ENCODE assay signal across 8 cellular contexts in the genomic region with DNA sequence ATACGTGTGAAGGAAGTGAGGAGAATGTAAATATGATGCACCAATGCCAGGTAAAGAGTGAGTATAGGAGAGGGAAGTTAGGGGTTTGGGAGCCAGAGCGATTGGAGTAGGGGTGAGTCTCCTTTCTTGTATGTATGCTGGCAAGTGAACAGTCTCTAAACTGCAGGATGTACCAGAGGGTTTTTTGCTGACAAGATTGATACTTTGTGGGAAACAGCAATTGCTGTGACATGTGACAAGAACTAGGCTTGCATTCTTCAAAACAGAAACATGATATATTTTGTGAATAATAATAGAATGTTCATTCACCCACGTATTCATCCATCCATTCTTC. TPM values are rescaled to one million over a fixed set of nuclear protein-coding genes. Genes with fewer than 3 reads are reported as not detected.
DNase-seq lines count a peak whose midpoint lies in the region; ATAC-seq, FAIRE-seq and TF ChIP-seq lines count a peak whose summit lies in the region.

No MANE protein-coding gene starts in this region.

- H3K9me3 ChIP-seq in lower lobe of right lung (no peaks in the 10 kb centered on the region), tibial nerve (no peaks in the 10 kb centered on the region)

- peak; percentile 51 for DNase-seq in G401 (ENCODE audit: low spot score)
- no peak for DNase-seq in LNCaP clone FGC (ENCODE audit: low read depth)
- DNase-seq in bronchial epithelial cell (ENCODE audit: low read depth): peak; percentile 34
- no peak for DNase-seq in lower lobe of right lung
- no peak for DNase-seq in tibial nerve (ENCODE audit: low spot score in 2 of 2)
- DNase-seq in HuH-7.5 (ENCODE audit: low spot score): no peak
- DNase-seq in activated gamma-delta T cell (lab: John Stamatoyannopoulos, UW): no peak

- no peak for TF ChIP-seq POLR2A in tibial nerve (IDR thresholded peaks at IDR 0.05)

- intact Hi-C loops in lower lobe of right lung (cut with DNase I): no loop called here

- peak overlapping the region; percentile 71 for H3K4me3 ChIP-seq in LNCaP clone FGC (ENCODE audit: low read depth, low read length)
- H3K4me3 ChIP-seq in bronchial epithelial cell (ENCODE audit: low read depth, low read length): peak overlapping the region; percentile 75
- peak overlapping the region; percentile 59 for H3K4me3 ChIP-seq in lower lobe of right lung
- H3K4me3 ChIP-seq in tibial nerve: peak overlapping the region; percentile 50 to 71 (median 58)

- ATAC-seq in GM21576 (IDR thresholded peaks at IDR 0.05; ENCODE audit: unreplicated experiment) (peak; percentile 38), lower lobe of right lung (peak; percentile 45 to 55)

- TF ChIP-seq EP300 in tibial nerve (IDR thresholded peaks at IDR 0.05): no peak

- no peaks in the 10 kb centered on the region for H3K27me3 ChIP-seq in bronchial epithelial cell (ENCODE audit: control insufficient read depth, insufficient read depth, low read length)
- no peaks in the 10 kb centered on the region for H3K27me3 ChIP-seq in lower lobe of right lung (ENCODE audit: low read depth)
- H3K27me3 ChIP-seq in tibial nerve: no peaks in the 10 kb centered on the region

- in situ Hi-C loops in G401 (cut with HindIII; ENCODE audit: low sequenced_read_pairs): no loop called here

- whole genome bisulfite sequencing in tibial nerve, 2 donors: 2 to 16% methylated on average over 3 of the region's 3 CpGs

- no peak for TF ChIP-seq CTCF in LNCaP clone FGC (IDR thresholded peaks at IDR 0.05; ENCODE audit: control insufficient read depth, extremely low read depth, insufficient read depth)
- TF ChIP-seq CTCF in bronchial epithelial cell (IDR thresholded peaks at IDR 0.05; ENCODE audit: insufficient read depth, low read length, severe bottlenecking): no peak
- no peak for TF ChIP-seq CTCF in lower lobe of right lung (IDR thresholded peaks at IDR 0.05)
- TF ChIP-seq CTCF in tibial nerve (IDR thresholded peaks at IDR 0.05): no peak

- no peaks in the 10 kb centered on the region for H3K36me3 ChIP-seq in bronchial epithelial cell (ENCODE audit: control insufficient read depth, insufficient read depth, low read length)
- no peaks in the 10 kb centered on the region for H3K36me3 ChIP-seq in lower lobe of right lung
- no peaks in the 10 kb centered on the region for H3K36me3 ChIP-seq in tibial nerve

- H3K27ac ChIP-seq in lower lobe of right lung: peak overlapping the region; percentile 68
- H3K27ac ChIP-seq in tibial nerve: peak overlapping the region; percentile 76 to 92 (median 86)

- peaks cover 3% of the 10 kb centered on the region for H3K4me1 ChIP-seq in lower lobe of right lung
- H3K4me1 ChIP-seq in tibial nerve: peaks cover 0 to 9% (median 3%) of the 10 kb centered on the region in 4 donors

- no peak for FAIRE-seq in bronchial epithelial cell (lab: Jason Lieb, UNC)

RNA-seq across cellular contexts. Expression of gene CHIC1, which starts 0.7 kb away (rescaled TPM):
- 3.7 and 5.6 TPM in 2 replicates for total RNA-seq in G401 (2014; rRNA removed; shearing (Covaris generic))
- total RNA-seq in bronchial epithelial cell (2.7 and 2.9 TPM in 2 replicates), lower lobe of right lung (6.5 TPM), tibial nerve (10 to 100 TPM in 3 of 4 donors, 1 to 10 TPM in 1; 7.6 to 12.3 (median 10.4) TPM)

Comparison
In these comparisons a context has a peak if more than half of its experiments do, and no peak if none do; other contexts are left out.
1. DNase-seq: peak in G401 (single experiment) and bronchial epithelial cell (single experiment); none in LNCaP clone FGC (single experiment), lower lobe of right lung (single experiment), tibial nerve (0 of 2), HuH-7.5 (single experiment) and activated gamma-delta T cell (single experiment).
2. Peak in every context shown above with its lines, with median percentiles within 50 percentile points of each other: H3K4me3 ChIP-seq.